ENCODE assay signal across 26 cellular contexts in genomic region chr2:2452961-2453360, GRCh38.
"Had no signal": no experiment of that assay in that cellular context is flagged by ENCODE, and none has a peak within 500 bp of the region (broad histone marks: within the 10 kb centered on the region; RNA-seq: fewer than 3 reads in every experiment).

No MANE protein-coding gene starts in this region.

- H3K4me1 Mint-ChIP-seq: immature natural killer cell; naive B cell; neural crest cell; stimulated activated naive B cell treated with anti-CD40 and anti-IgM and Interleukin-4, amounts not matched to agents 10 μg/mL and 1 μg/mL and 100 μg/mL, for 72 hours had no signal

- H3K27ac ChIP-seq: dorsolateral prefrontal cortex, esophagus squamous epithelium, heart right ventricle, lower lobe of right lung, neutrophil, pancreas, right lobe of liver, thoracic aorta, tibial nerve, upper lobe of right lung, uterus had no signal

- H3K36me3 ChIP-seq: esophagus squamous epithelium, heart right ventricle, lower lobe of right lung, neutrophil, pancreas, right lobe of liver, thoracic aorta, tibial nerve, upper lobe of right lung, uterus had no signal

- H3K36me3 Mint-ChIP-seq: immature natural killer cell; naive B cell; natural killer cell treated with Interleukin-12 subunit alpha and Interleukin-12 subunit beta and Interleukin-15 and Interleukin-18, amount 100 ng/mL, for 72 hours; stimulated activated naive B cell treated with anti-CD40 and anti-IgM and Interleukin-4, amounts not matched to agents 10 μg/mL and 1 μg/mL and 100 μg/mL, for 72 hours had no signal

- ATAC-seq: heart right ventricle; left ventricle myocardium superior; lower lobe of right lung; natural killer cell treated with Interleukin-12 subunit alpha and Interleukin-12 subunit beta and Interleukin-15 and Interleukin-18, amount 100 ng/mL, for 72 hours; pancreas; right lobe of liver; stimulated activated naive B cell treated with anti-CD40 and anti-IgM and Interleukin-4, amounts not matched to agents 10 μg/mL and 1 μg/mL and 100 μg/mL, for 72 hours; upper lobe of right lung had no signal

- H3K27me3 Mint-ChIP-seq: naive B cell; natural killer cell treated with Interleukin-12 subunit alpha and Interleukin-12 subunit beta and Interleukin-15 and Interleukin-18, amount 100 ng/mL, for 72 hours; stimulated activated naive B cell treated with anti-CD40 and anti-IgM and Interleukin-4, amounts not matched to agents 10 μg/mL and 1 μg/mL and 100 μg/mL, for 72 hours had no signal

- H3K9me3 Mint-ChIP-seq: stimulated activated naive CD8-positive, alpha-beta T cell treated with anti-CD3 and anti-CD28 coated beads, Interleukin-15, Interleukin-2, amounts not matched to agents 100 ng/mL and 50 ng/mL, for 24 hours had no signal

- H3K4me3 ChIP-seq: dorsolateral prefrontal cortex, esophagus squamous epithelium, heart right ventricle, lower lobe of right lung, pancreas, right lobe of liver, thoracic aorta, tibial nerve, upper lobe of right lung, uterus had no signal

- H3K27ac Mint-ChIP-seq: immature natural killer cell; naive B cell; natural killer cell treated with Interleukin-12 subunit alpha and Interleukin-12 subunit beta and Interleukin-15 and Interleukin-18, amount 100 ng/mL, for 72 hours; stimulated activated naive B cell treated with anti-CD40 and anti-IgM and Interleukin-4, amounts not matched to agents 10 μg/mL and 1 μg/mL and 100 μg/mL, for 72 hours; stimulated activated naive CD8-positive, alpha-beta T cell treated with anti-CD3 and anti-CD28 coated beads, Interleukin-15, Interleukin-2, amounts not matched to agents 100 ng/mL and 50 ng/mL, for 24 hours had no signal

- DNase-seq: dorsolateral prefrontal cortex; effector memory CD4-positive, alpha-beta T cell; esophagus squamous epithelium; foreskin melanocyte; glutamatergic neuron; heart right ventricle; hippocampal formation; immature natural killer cell; islet precursor cell; kidney glomerular epithelial cell; left ventricle myocardium superior; lower lobe of right lung; naive B cell; pancreas; retina; right lobe of liver; stimulated activated CD4-positive, alpha-beta T cell treated with anti-CD3 and anti-CD28 coated beads, Interleukin-4, amount 100 ng/mL, for 4 hours; stimulated activated naive B cell treated with anti-CD40 and anti-IgM and Interleukin-4, amounts not matched to agents 10 μg/mL and 1 μg/mL and 100 μg/mL, for 72 hours; upper lobe of right lung; uterus had no signal

- H3K9me3 ChIP-seq: esophagus squamous epithelium, heart right ventricle, lower lobe of right lung, neutrophil, pancreas, right lobe of liver, thoracic aorta, tibial nerve, upper lobe of right lung, uterus had no signal

- H3K4me1 ChIP-seq: esophagus squamous epithelium, heart right ventricle, lower lobe of right lung, pancreas, right lobe of liver, tibial nerve, upper lobe of right lung, uterus had no signal

- H3K27me3 ChIP-seq: esophagus squamous epithelium, neutrophil, pancreas, right lobe of liver, tibial nerve, upper lobe of right lung, uterus had no signal

- H3K4me3 Mint-ChIP-seq: immature natural killer cell; naive B cell; natural killer cell treated with Interleukin-12 subunit alpha and Interleukin-12 subunit beta and Interleukin-15 and Interleukin-18, amount 100 ng/mL, for 72 hours; neural crest cell; stimulated activated naive B cell treated with anti-CD40 and anti-IgM and Interleukin-4, amounts not matched to agents 10 μg/mL and 1 μg/mL and 100 μg/mL, for 72 hours; stimulated activated naive CD8-positive, alpha-beta T cell treated with anti-CD3 and anti-CD28 coated beads, Interleukin-15, Interleukin-2, amounts not matched to agents 100 ng/mL and 50 ng/mL, for 24 hours had no signal
